ENCODE assay signal across 9 cellular contexts in genomic region chr1:16082283-16083038, GRCh38. TPM values are rescaled to one million over a fixed set of nuclear protein-coding genes. Genes with fewer than 3 reads are reported as not detected.
DNase-seq lines count a peak whose midpoint lies in the region; ATAC-seq and TF ChIP-seq lines count a peak whose summit lies in the region.
"Had no signal": no experiment of that assay in that cellular context is flagged by ENCODE, and none has a peak within 500 bp of the region (broad histone marks: within the 10 kb centered on the region; RNA-seq: fewer than 3 reads in every experiment).

No MANE protein-coding gene starts in this region.

- intact Hi-C loops in left ventricle myocardium inferior (cut with micrococcal nuclease): no loop called here
- intact Hi-C loops in spleen (cut with DNase I; ENCODE audit: low total_unique reads): loop anchor here (2.0 kb wide), 1 partner anchor 104 kb away; no protein-coding TSS in a partner anchor

- POLR2A ChIA-PET in activated naive CD8-positive, alpha-beta T cell treated with anti-CD3 and anti-CD28 coated beads, Interleukin-2, amount 10 ng/mL, durations not matched to agents 7 days and 5 days (lab: Charles Lee): interaction anchor here (1.4 kb wide), 2 partner anchors 81 to 105 kb away, joined by 5 read pairs; no protein-coding TSS in a partner anchor

- H3K4me1 ChIP-seq in left ventricle myocardium inferior (peaks cover 40% of the 10 kb centered on the region), spleen (peaks cover 0 to 20% (median 9%) of the 10 kb centered on the region in 6 donors)

- peaks cover 14% of the 10 kb centered on the region for H3K4me1 Mint-ChIP-seq in HFFc6 (ENCODE audit: low read depth)
- H3K4me1 Mint-ChIP-seq in activated naive CD8-positive, alpha-beta T cell treated with anti-CD3 and anti-CD28 coated beads, Interleukin-2, amount 10 ng/mL, durations not matched to agents 7 days and 5 days: peaks cover 8% of the 10 kb centered on the region

- no peaks in the 10 kb centered on the region for H3K9me3 ChIP-seq in left ventricle myocardium inferior (replicated peaks)
- H3K9me3 ChIP-seq in spleen: no peaks in the 10 kb centered on the region

- no peak for TF ChIP-seq POLR2A in spleen (IDR thresholded peaks at IDR 0.05)

- H3K4me3 Mint-ChIP-seq in HFFc6: no peak overlapping the region
- no peak overlapping the region for H3K4me3 Mint-ChIP-seq in activated naive CD8-positive, alpha-beta T cell treated with anti-CD3 and anti-CD28 coated beads, Interleukin-2, amount 10 ng/mL, durations not matched to agents 7 days and 5 days

- H3K27ac Mint-ChIP-seq in HFFc6: no peak overlapping the region
- H3K27ac Mint-ChIP-seq in activated naive CD8-positive, alpha-beta T cell treated with anti-CD3 and anti-CD28 coated beads, Interleukin-2, amount 10 ng/mL, durations not matched to agents 7 days and 5 days: no peak overlapping the region

- TF ChIP-seq CTCF in HFFc6 (IDR thresholded peaks at IDR 0.05) (peak; percentile 96), left ventricle myocardium inferior (IDR thresholded peaks at IDR 0.05; ENCODE audit: borderline replicate concordance) (peak; percentile 94), spleen (IDR thresholded peaks at IDR 0.05 in 8 of 11, conservative IDR thresholded peaks at IDR 0.05 in 3 of 11) (peak; percentile 63 to 92 (median 83))

- no peaks in the 10 kb centered on the region for H3K27me3 ChIP-seq in left ventricle myocardium inferior (ENCODE audit: low read depth)
- no peaks in the 10 kb centered on the region for H3K27me3 ChIP-seq in spleen (replicated peaks in 1 of 7)

- H3K36me3 ChIP-seq in left ventricle myocardium inferior: no peaks in the 10 kb centered on the region
- H3K36me3 ChIP-seq in spleen: no peaks in the 10 kb centered on the region

- peak overlapping the region; percentile 72 for H3K27ac ChIP-seq in left ventricle myocardium inferior (replicated peaks)
- H3K27ac ChIP-seq in spleen: no peak overlapping the region

- DNase-seq in CMK (ENCODE audit: low read depth) (peak; percentile 36), HFFc6 (peak; percentile 47), SKM-1 (lab: John Stamatoyannopoulos, UW; ENCODE audit: unreplicated experiment) (peak; percentile 47), left ventricle myocardium inferior (peak; percentile 69), spleen (peak; percentile 87)
- peak; percentile 76 for DNase-seq in activated naive CD8-positive, alpha-beta T cell treated with anti-CD3 and anti-CD28 coated beads, Interleukin-2, amount 10 ng/mL, durations not matched to agents 7 days and 5 days

- no peaks in the 10 kb centered on the region for H3K27me3 Mint-ChIP-seq in HFFc6 (ENCODE audit: insufficient read depth)
- no peaks in the 10 kb centered on the region for H3K27me3 Mint-ChIP-seq in activated naive CD8-positive, alpha-beta T cell treated with anti-CD3 and anti-CD28 coated beads, Interleukin-2, amount 10 ng/mL, durations not matched to agents 7 days and 5 days

- no peaks in the 10 kb centered on the region for H3K9me3 Mint-ChIP-seq in HFFc6
- H3K9me3 Mint-ChIP-seq in activated naive CD8-positive, alpha-beta T cell treated with anti-CD3 and anti-CD28 coated beads, Interleukin-2, amount 10 ng/mL, durations not matched to agents 7 days and 5 days: no peaks in the 10 kb centered on the region

- 60 to 82% (median 67%) methylated on average over 9 of the region's 9 CpGs for WGBS in spleen, 5 donors

- H3K36me3 Mint-ChIP-seq in HFFc6 (ENCODE audit: low read depth): no peaks in the 10 kb centered on the region
- no peaks in the 10 kb centered on the region for H3K36me3 Mint-ChIP-seq in activated naive CD8-positive, alpha-beta T cell treated with anti-CD3 and anti-CD28 coated beads, Interleukin-2, amount 10 ng/mL, durations not matched to agents 7 days and 5 days

- H3K4me3 ChIP-seq in left ventricle myocardium inferior: no peak overlapping the region
- H3K4me3 ChIP-seq in spleen: no peak overlapping the region

- ATAC-seq in activated naive CD8-positive, alpha-beta T cell treated with anti-CD3 and anti-CD28 coated beads, Interleukin-2, amount 10 ng/mL, durations not matched to agents 7 days and 5 days (ENCODE audit: low read depth): no peak
- ATAC-seq in HG03196 (IDR thresholded peaks at IDR 0.05; ENCODE audit: unreplicated experiment): no peak
- ATAC-seq in GM21717 (IDR thresholded peaks at IDR 0.05; ENCODE audit: unreplicated experiment): no peak

RNA-seq across cellular contexts. Expression of gene FAM131C, which starts 9.0 kb away (rescaled TPM):
- 1 to 10 TPM in 1 of 6 experiments, under 1 TPM in 5; 0.26 to 1.3 (median 0.74) TPM for total RNA-seq in HFFc6 (2021; fragmentation: NEBNext Ultra II Directional; extraction: Animal tissue kit (Norgen Biotek cat#: 25700))
- total RNA-seq in activated naive CD8-positive, alpha-beta T cell treated with anti-CD3 and anti-CD28 coated beads, Interleukin-2, amount 10 ng/mL, durations not matched to agents 7 days and 5 days: 1 to 10 TPM; 3.3 to 4.1 TPM
- total RNA-seq in left ventricle myocardium inferior: 5.4 TPM
- under 1 TPM in 1 of 7 donors, not detected in 6; 0.47 TPM for total RNA-seq in spleen
- polyA plus RNA-seq in spleen: under 1 TPM in 1 of 3 donors, not detected in 2; 0.11 TPM

RNA-seq across cellular contexts. Expression of gene CLCNKB, which starts 38.9 kb away (rescaled TPM):
- under 1 TPM in 2 of 6 experiments, not detected in 4; 0.10 to 0.14 TPM for total RNA-seq in HFFc6 (2021; fragmentation: NEBNext Ultra II Directional; extraction: Animal tissue kit (Norgen Biotek cat#: 25700))
- total RNA-seq in activated naive CD8-positive, alpha-beta T cell treated with anti-CD3 and anti-CD28 coated beads, Interleukin-2, amount 10 ng/mL, durations not matched to agents 7 days and 5 days: not detected
- total RNA-seq in left ventricle myocardium inferior (1.3 TPM), spleen (under 1 TPM in 1 of 7 donors, not detected in 6; 0.13 TPM)
- under 1 TPM; 0.04 to 0.10 (median 0.06) TPM for polyA plus RNA-seq in spleen
- total RNA-seq: T-helper 1 cell treated with Interleukin-12 subunit alpha and Interleukin-12 subunit beta and Interleukin-4 antibody, amounts not matched to agents 30 ng/mL and 1 ng/mL, for 36 hours had no signal

Comparison
In these comparisons a context has a peak if more than half of its experiments do, and no peak if none do; other contexts are left out.
1. DNase-seq: peak in every context shown above with its lines; median percentile 87 in spleen; 76 in activated naive CD8-positive, alpha-beta T cell treated with anti-CD3 and anti-CD28 coated beads, Interleukin-2, amount 10 ng/mL, durations not matched to agents 7 days and 5 days; 69 in left ventricle myocardium inferior; 47 in HFFc6; 47 in SKM-1; 36 in CMK.